In the genomic region with DNA sequence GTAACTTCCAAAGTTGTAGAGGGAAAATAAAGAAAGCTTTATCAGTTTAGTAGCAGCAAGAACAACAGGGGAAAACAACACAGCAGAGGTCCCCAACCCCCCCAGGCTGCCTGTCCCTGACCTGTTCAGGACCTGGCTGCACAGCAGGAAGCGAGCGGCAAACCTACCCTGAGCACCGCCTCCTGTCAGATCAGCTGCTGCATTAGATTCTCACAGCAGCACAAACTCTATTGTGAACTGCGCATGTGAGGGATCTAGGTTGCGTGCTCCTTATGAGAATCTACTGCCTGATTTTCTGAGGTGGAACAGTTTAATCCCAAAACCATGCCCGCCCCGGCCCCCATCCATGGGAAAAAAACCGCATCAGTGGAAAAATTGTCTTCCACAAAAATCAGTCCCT, we compare ENCODE assay signal across 24 cellular contexts. TPM values are rescaled to one million over a fixed set of nuclear protein-coding genes. Genes with fewer than 3 reads are reported as not detected.
DNase-seq lines count a peak whose midpoint lies in the region; ATAC-seq and TF ChIP-seq lines count a peak whose summit lies in the region.
"Had no signal": no experiment of that assay in that cellular context is flagged by ENCODE, and none has a peak within 500 bp of the region (broad histone marks: within the 10 kb centered on the region; RNA-seq: fewer than 3 reads in every experiment).

No MANE protein-coding gene starts in this region.

- H3K9me3 ChIP-seq in MM.1S (replicated peaks; ENCODE audit: insufficient read depth, low read length) = no peaks in the 10 kb centered on the region
- H3K9me3 ChIP-seq: body of pancreas, right atrium auricular region, stomach, upper lobe of left lung had no signal

- intact Hi-C loops in left colon (cut with DNase I, micrococcal nuclease) (no loop called here), natural killer cell (cut with micrococcal nuclease) (no loop called here)

- no peak overlapping the region for H3K27ac ChIP-seq in MM.1S (ENCODE audit: low read length)
- H3K27ac ChIP-seq: body of pancreas, right atrium auricular region, stomach, upper lobe of left lung had no signal

- no peak overlapping the region for H3K9ac ChIP-seq in MM.1S (ENCODE audit: low read length)

- H3K36me3 ChIP-seq in MM.1S (replicated peaks; ENCODE audit: insufficient read depth, low read length) = no peaks in the 10 kb centered on the region

- no peaks in the 10 kb centered on the region for H3K27me3 ChIP-seq in MM.1S (replicated peaks; ENCODE audit: insufficient read depth, low read length)
- H3K27me3 ChIP-seq: body of pancreas, right atrium auricular region, stomach, upper lobe of left lung had no signal

- H3K27me3 Mint-ChIP-seq in natural killer cell (ENCODE audit: low read depth in 2 of 2) = no peaks in the 10 kb centered on the region
- H3K27me3 Mint-ChIP-seq: dendritic cell treated with granulocyte-macrophage colony-stimulating factor and Interleukin-4, amounts not matched to agents 40 ng/mL and 50 ng/mL, for 4 days; memory B cell; natural killer cell treated with Interleukin-12 subunit alpha and Interleukin-12 subunit beta and Interleukin-15 and Interleukin-18, amount 100 ng/mL, for 72 hours had no signal

- no peaks in the 10 kb centered on the region for H3K4me1 ChIP-seq in MM.1S (ENCODE audit: low read length)
- H3K4me1 ChIP-seq: body of pancreas, right atrium auricular region, stomach, upper lobe of left lung had no signal

- no peaks in the 10 kb centered on the region for H4K20me1 ChIP-seq in MM.1S (ENCODE audit: insufficient read depth, low read length)

- no peak overlapping the region for H2AFZ ChIP-seq in MM.1S (ENCODE audit: low read length)

- peak; percentile 4 for DNase-seq in HK-2 (ENCODE audit: unreplicated experiment)
- peak; percentile 33 for DNase-seq in dermis blood vessel endothelial cell
- DNase-seq in left colon = no peak
- DNase-seq in retinal pigment epithelial cell (ENCODE audit: low read depth) = peak; percentile 28
- no peak for DNase-seq in MM.1S
- no peak for DNase-seq in natural killer cell
- no peak for DNase-seq in stimulated activated CD8-positive, alpha-beta memory T cell treated with anti-CD3 and anti-CD28 coated beads, Interleukin-4, amount 100 ng/mL, for 48 hours
- DNase-seq: activated CD8-positive, alpha-beta memory T cell treated with anti-CD3 and anti-CD28 coated beads for 24 hours; KBM-7; MV-4-11; NCI-H2029; NCI-H510A treated with DMSO at 0.1 percent for 48 hours; SHP77; stomach; upper lobe of left lung had no signal

- peak overlapping the region; percentile 30 for H3K4me3 ChIP-seq in retinal pigment epithelial cell (ENCODE audit: low read length)
- no peak overlapping the region for H3K4me3 ChIP-seq in MM.1S (ENCODE audit: low read length)
- H3K4me3 ChIP-seq: body of pancreas, right atrium auricular region, stomach, upper lobe of left lung had no signal

- no peak overlapping the region for H3K4me3 Mint-ChIP-seq in natural killer cell
- H3K4me3 Mint-ChIP-seq: dendritic cell treated with granulocyte-macrophage colony-stimulating factor and Interleukin-4, amounts not matched to agents 40 ng/mL and 50 ng/mL, for 4 days; memory B cell; natural killer cell treated with Interleukin-12 subunit alpha and Interleukin-12 subunit beta and Interleukin-15 and Interleukin-18, amount 100 ng/mL, for 72 hours had no signal

- H3K36me3 Mint-ChIP-seq in natural killer cell = no peaks in the 10 kb centered on the region
- H3K36me3 Mint-ChIP-seq: natural killer cell treated with Interleukin-12 subunit alpha and Interleukin-12 subunit beta and Interleukin-15 and Interleukin-18, amount 100 ng/mL, for 72 hours had no signal

- no peaks in the 10 kb centered on the region for H3F3A ChIP-seq in MM.1S (ENCODE audit: insufficient read depth, low read length)

- H3K9me3 Mint-ChIP-seq in natural killer cell = no peaks in the 10 kb centered on the region
- H3K9me3 Mint-ChIP-seq: activated naive CD4-positive, alpha-beta T cell treated with anti-CD3 and anti-CD28 coated beads, Interleukin-2, amount 50 U/mL, for 72 hours; dendritic cell treated with granulocyte-macrophage colony-stimulating factor and Interleukin-4, amounts not matched to agents 40 ng/mL and 50 ng/mL, for 4 days; memory B cell; natural killer cell treated with Interleukin-12 subunit alpha and Interleukin-12 subunit beta and Interleukin-15 and Interleukin-18, amount 100 ng/mL, for 72 hours had no signal

- H3K79me2 ChIP-seq in MM.1S (ENCODE audit: low read length) = no peaks in the 10 kb centered on the region

- no peaks in the 10 kb centered on the region for H3K9me2 ChIP-seq in MM.1S (replicated peaks; ENCODE audit: insufficient read depth, low read length)

- TF ChIP-seq CTCF in retinal pigment epithelial cell (conservative IDR thresholded peaks at IDR 0.05; ENCODE audit: low read depth, low read length) (no peak), MM.1S (IDR thresholded peaks at IDR 0.05; ENCODE audit: low read length) (no peak), natural killer cell (IDR thresholded peaks at IDR 0.05) (no peak)

- H3K4me1 Mint-ChIP-seq in natural killer cell = peaks cover 6 to 12% of the 10 kb centered on the region in 2 donors
- H3K4me1 Mint-ChIP-seq: memory B cell had no signal

- ATAC-seq in left colon (peak; percentile 19), natural killer cell (no peak)
- ATAC-seq: activated naive CD4-positive, alpha-beta T cell treated with anti-CD3 and anti-CD28 coated beads, Interleukin-2, amount 50 U/mL, for 72 hours; body of pancreas; esophagus mucosa; natural killer cell treated with Interleukin-12 subunit alpha and Interleukin-12 subunit beta and Interleukin-15 and Interleukin-18, amount 100 ng/mL, for 72 hours had no signal

- no peak overlapping the region for H3K27ac Mint-ChIP-seq in natural killer cell
- H3K27ac Mint-ChIP-seq: dendritic cell treated with granulocyte-macrophage colony-stimulating factor and Interleukin-4, amounts not matched to agents 40 ng/mL and 50 ng/mL, for 4 days; natural killer cell treated with Interleukin-12 subunit alpha and Interleukin-12 subunit beta and Interleukin-15 and Interleukin-18, amount 100 ng/mL, for 72 hours had no signal

- no peak overlapping the region for H3K4me2 ChIP-seq in MM.1S (ENCODE audit: low read depth, low read length)

RNA-seq across cellular contexts. Expression of gene USP50, which starts 40.3 kb away (rescaled TPM):
- total RNA-seq in dermis blood vessel endothelial cell (0.19 TPM in 1 of 2 replicates, not detected in the other), left colon (not detected), natural killer cell (under 1 TPM; 0.33 to 0.97 (median 0.49) TPM)
- total RNA-seq: activated naive CD4-positive, alpha-beta T cell treated with anti-CD3 and anti-CD28 coated beads, Interleukin-2, amount 50 U/mL, for 72 hours; body of pancreas; esophagus mucosa; glomerular endothelial cell; H4; natural killer cell treated with Interleukin-12 subunit alpha and Interleukin-12 subunit beta and Interleukin-15 and Interleukin-18, amount 100 ng/mL, for 72 hours; right atrium auricular region had no signal

Comparison
In these comparisons a context has a peak if more than half of its experiments do, and no peak if none do; other contexts are left out.
1. DNase-seq: peak in HK-2 (single experiment), dermis blood vessel endothelial cell (single experiment) and retinal pigment epithelial cell (single experiment); none in left colon (0 of 2), MM.1S (single experiment), natural killer cell (single experiment) and stimulated activated CD8-positive, alpha-beta memory T cell treated with anti-CD3 and anti-CD28 coated beads, Interleukin-4, amount 100 ng/mL, for 48 hours (single experiment).